ENCODE assay signal across 1 cellular context in genomic region chr16:50607447-50607846, GRCh38.
TF ChIP-seq lines count a peak whose summit lies in the region.

No MANE protein-coding gene starts in this region.

TF ChIP-seq in K562, 482 proteins besides CTCF, POLR2A, EP300 and RAD21 (continued from another document):
- no peak for TF ChIP-seq BCLAF1 (IDR thresholded peaks at IDR 0.05; ENCODE audit: borderline replicate concordance in 1 of 2, control insufficient read depth in 1 of 2, low read depth in 2 of 2, low read length in 1 of 2)
TF ChIP-seq in K562: peak in this region for 1.
